15 cellular contexts compared by ENCODE assay signal in genomic region chr15:74443100-74443909, GRCh38. TPM values are rescaled to one million over a fixed set of nuclear protein-coding genes. Genes with fewer than 3 reads are reported as not detected.
DNase-seq lines count a peak whose midpoint lies in the region; ATAC-seq, FAIRE-seq and TF ChIP-seq lines count a peak whose summit lies in the region.
"Had no signal": no experiment of that assay in that cellular context is flagged by ENCODE, and none has a peak within 500 bp of the region (broad histone marks: within the 10 kb centered on the region; RNA-seq: fewer than 3 reads in every experiment).

No MANE protein-coding gene starts in this region.

- no peaks in the 10 kb centered on the region for H3K36me3 ChIP-seq in GM23248 (ENCODE audit: low read depth)
- no peaks in the 10 kb centered on the region for H3K36me3 ChIP-seq in hepatocyte (replicated peaks; ENCODE audit: insufficient read depth, low read depth)
- peaks cover 14 to 36% (median 25%) of the 10 kb centered on the region in 4 donors for H3K36me3 ChIP-seq in sigmoid colon
- H3K36me3 ChIP-seq in A673 (ENCODE audit: insufficient read depth, low read length, poor library complexity, severe bottlenecking), result peaks cover 4% of the 10 kb centered on the region
- peaks cover 0 to 28% (median 8%) of the 10 kb centered on the region in 3 donors for H3K36me3 ChIP-seq in pancreas

- ATAC-seq in pancreas, result no peak
- ATAC-seq: gastrocnemius medialis had no signal

- TF ChIP-seq CTCF in hepatocyte (IDR thresholded peaks at IDR 0.05; ENCODE audit: poor library complexity) (no peak), sigmoid colon (IDR thresholded peaks at IDR 0.05) (no peak), A673 (conservative IDR thresholded peaks at IDR 0.05; ENCODE audit: low read depth, low read length) (no peak), pancreas (IDR thresholded peaks at IDR 0.05) (no peak)

- H3K9ac ChIP-seq in GM23248, result peak overlapping the region; percentile 6; the same call in 1 of the 2 replicates

- peaks cover 43% of the 10 kb centered on the region for H3K36me3 Mint-ChIP-seq in activated T-cell treated with anti-CD3 and anti-CD28 coated beads, Interleukin-2, amount 50 U/mL, for 24 hours (ENCODE audit: low read depth)

- no peak for FAIRE-seq in pancreas (lab: Jason Lieb, UNC)
- FAIRE-seq: G401.6 had no signal

- H3K9me2 ChIP-seq in GM23248 (ENCODE audit: insufficient read depth), result no peaks in the 10 kb centered on the region
- no peaks in the 10 kb centered on the region for H3K9me2 ChIP-seq in hepatocyte (replicated peaks; ENCODE audit: insufficient read depth)

- H3K27me3 Mint-ChIP-seq in activated T-cell treated with anti-CD3 and anti-CD28 coated beads, Interleukin-2, amount 50 U/mL, for 24 hours, result no peaks in the 10 kb centered on the region

- H3K4me3 ChIP-seq in GM23248 (no peak overlapping the region), hepatocyte (no peak overlapping the region), sigmoid colon (no peak overlapping the region), A673 (ENCODE audit: low read depth, low read length, poor library complexity, severe bottlenecking) (no peak overlapping the region), pancreas (no peak overlapping the region)
- H3K4me3 ChIP-seq: gastrocnemius medialis had no signal

- POLR2A ChIA-PET in A673 (lab: Charles Lee; ENCODE audit: low non-redundant PET), result no interaction called here

- DNase-seq in GM23248 (peak; percentile 74), amniotic epithelial cell (ENCODE audit: low read depth) (peak; percentile 57), hepatocyte (ENCODE audit: low spot score) (no peak), sigmoid colon (peak; percentile 29), nucleus accumbens (lab: John Stamatoyannopoulos, UW) (no peak), A673 (ENCODE audit: low spot score) (no peak), pancreas (no peak)
- no peak for DNase-seq in activated T-cell treated with anti-CD3 and anti-CD28 coated beads, Interleukin-2, amount 50 U/mL, for 24 hours
- DNase-seq: effector CD4-positive, alpha-beta T cell; gastrocnemius medialis; immature natural killer cell; NCI-H1092; stimulated activated CD4-positive, alpha-beta T cell treated with anti-CD3 and anti-CD28 coated beads, Interleukin-2, amount 100 ng/mL, for 48 hours had no signal

- peaks cover 6% of the 10 kb centered on the region for H3K4me1 Mint-ChIP-seq in activated T-cell treated with anti-CD3 and anti-CD28 coated beads, Interleukin-2, amount 50 U/mL, for 24 hours (ENCODE audit: low read depth)
- H3K4me1 Mint-ChIP-seq: CD14-positive monocyte had no signal

- 72 to 73% methylated on average over 14 of the region's 14 CpGs for WGBS in GM23248 (ENCODE audit: low coverage in 1 of 2, low lambda C conversion rate in 2 of 2, missing lambda C conversion rate in 2 of 2), 2 experiments
- WGBS in hepatocyte (ENCODE audit: low lambda C conversion rate, missing lambda C conversion rate), result 57% methylated on average over 14 of the region's 14 CpGs
- WGBS in sigmoid colon, 2 donors, result 84 to 85% methylated on average over 14 of the region's 14 CpGs
- WGBS in pancreas, 2 donors, result 69 to 70% methylated on average over 14 of the region's 14 CpGs

- H4K20me1 ChIP-seq in GM23248 (ENCODE audit: insufficient read depth) (no peaks in the 10 kb centered on the region), hepatocyte (ENCODE audit: insufficient read depth, poor library complexity, severe bottlenecking) (no peaks in the 10 kb centered on the region)

- no peak overlapping the region for H3K27ac Mint-ChIP-seq in activated T-cell treated with anti-CD3 and anti-CD28 coated beads, Interleukin-2, amount 50 U/mL, for 24 hours

- H3K79me2 ChIP-seq in GM23248 (ENCODE audit: insufficient read depth) (no peaks in the 10 kb centered on the region), hepatocyte (no peaks in the 10 kb centered on the region)

- H3K27ac ChIP-seq in GM23248 (peak overlapping the region; percentile 14; the same call in 1 of the 2 replicates), hepatocyte (peak overlapping the region; percentile 55), sigmoid colon (no peak overlapping the region), A673 (ENCODE audit: low read depth, low read length, poor library complexity, severe bottlenecking) (no peak overlapping the region), pancreas (no peak overlapping the region)
- H3K27ac ChIP-seq: gastrocnemius medialis had no signal

- in situ Hi-C loops in GM23248 (cut with MboI), result no loop called here

- H2AFZ ChIP-seq in GM23248 (no peak overlapping the region), hepatocyte (no peak overlapping the region)

- H3K4me2 ChIP-seq in GM23248 (ENCODE audit: unreplicated experiment), result peak overlapping the region; percentile 30
- no peak overlapping the region for H3K4me2 ChIP-seq in hepatocyte

- no peaks in the 10 kb centered on the region for H3F3A ChIP-seq in GM23248 (ENCODE audit: insufficient read depth)

- no peak for TF ChIP-seq EP300 in sigmoid colon (IDR thresholded peaks at IDR 0.05)

- peaks cover 14% of the 10 kb centered on the region for H3K4me1 ChIP-seq in GM23248 (ENCODE audit: insufficient read depth)
- peaks cover 23% of the 10 kb centered on the region for H3K4me1 ChIP-seq in hepatocyte (ENCODE audit: insufficient read depth)
- H3K4me1 ChIP-seq in sigmoid colon, result no peaks in the 10 kb centered on the region
- no peaks in the 10 kb centered on the region for H3K4me1 ChIP-seq in A673 (ENCODE audit: insufficient read depth, low read length, poor library complexity, severe bottlenecking)
- H3K4me1 ChIP-seq in pancreas, result no peaks in the 10 kb centered on the region

- H3K27me3 ChIP-seq in GM23248 (replicated peaks; ENCODE audit: insufficient read depth), result no peaks in the 10 kb centered on the region
- H3K27me3 ChIP-seq in hepatocyte, result no peaks in the 10 kb centered on the region
- peaks cover 0 to 3% (median 0%) of the 10 kb centered on the region in 3 donors for H3K27me3 ChIP-seq in sigmoid colon
- no peaks in the 10 kb centered on the region for H3K27me3 ChIP-seq in A673 (replicated peaks; ENCODE audit: insufficient read depth, low read depth, low read length, poor library complexity)
- no peaks in the 10 kb centered on the region for H3K27me3 ChIP-seq in pancreas
- H3K27me3 ChIP-seq: gastrocnemius medialis had no signal

- no peak overlapping the region for H3K4me3 Mint-ChIP-seq in activated T-cell treated with anti-CD3 and anti-CD28 coated beads, Interleukin-2, amount 50 U/mL, for 24 hours
- H3K4me3 Mint-ChIP-seq: CD14-positive monocyte, immature natural killer cell had no signal

- H3K9me3 ChIP-seq in GM23248 (ENCODE audit: low read depth) (no peaks in the 10 kb centered on the region), hepatocyte (ENCODE audit: low read depth) (no peaks in the 10 kb centered on the region), sigmoid colon (no peaks in the 10 kb centered on the region), A673 (ENCODE audit: low read depth, low read length, poor library complexity, severe bottlenecking) (no peaks in the 10 kb centered on the region), pancreas (no peaks in the 10 kb centered on the region)
- H3K9me3 ChIP-seq: gastrocnemius medialis had no signal

- CTCF ChIA-PET in A673 (lab: Charles Lee), result no interaction called here

- no peak for TF ChIP-seq POLR2A in sigmoid colon (IDR thresholded peaks at IDR 0.05)

- intact Hi-C loops in sigmoid colon (cut with DNase I) (no loop called here), A673 (cut with micrococcal nuclease; ENCODE audit: unreplicated experiment) (no loop called here), pancreas (cut with DNase I) (no loop called here)

- BruUV-seq in A673 (replicated peaks; lab: Mats Ljungman, UMichigan), result no TSS peak

- H3K9me3 Mint-ChIP-seq in activated T-cell treated with anti-CD3 and anti-CD28 coated beads, Interleukin-2, amount 50 U/mL, for 24 hours, result no peaks in the 10 kb centered on the region
- H3K9me3 Mint-ChIP-seq: CD14-positive monocyte, immature natural killer cell had no signal

RNA-seq across cellular contexts. Expression of gene SEMA7A, which starts 9.5 kb away (rescaled TPM):
- 132 and 151 TPM in 2 replicates for total RNA-seq in GM23248 (2014; rRNA removed; shearing (Covaris generic))
- polyA plus RNA-seq in GM23248 (2016; fragmentation: Nextera tagmentation; extraction: Ambion mirVana) (41.2 and 42.3 TPM in 2 replicates), hepatocyte (2.4 and 4.6 TPM in 2 replicates), sigmoid colon (1 to 10 TPM in 2 of 3 donors, not detected in 1; 1.4 to 9.8 TPM), pancreas (1 to 10 TPM in 1 of 2 donors, under 1 TPM in 1; 0.53 to 1.1 TPM)
- total RNA-seq in hepatocyte (9.5 and 12.0 TPM in 2 replicates), sigmoid colon (1 to 10 TPM in 2 of 4 donors, under 1 TPM in 2; 0.28 to 3.5 (median 0.86) TPM), A673 (2021) (0.45 and 1.4 TPM in 2 replicates), pancreas (1 to 10 TPM in 2 of 6 donors, under 1 TPM in 4; 0.37 to 5.6 (median 0.75) TPM)

RNA-seq across cellular contexts. Expression of gene UBL7, which starts 17.7 kb away (rescaled TPM):
- total RNA-seq in GM23248 (2014; rRNA removed; shearing (Covaris generic)), result 70.4 and 74.2 TPM in 2 replicates
- polyA plus RNA-seq in GM23248 (2016; fragmentation: Nextera tagmentation; extraction: Ambion mirVana) (78.6 and 79.1 TPM in 2 replicates), hepatocyte (50.9 and 60.2 TPM in 2 replicates), sigmoid colon (10 to 100 TPM; 32.4 to 34.4 (median 34.0) TPM), pancreas (10 to 100 TPM; 16.0 to 18.1 TPM)
- total RNA-seq in hepatocyte (39.2 and 54.6 TPM in 2 replicates), sigmoid colon (10 to 100 TPM; 48.5 to 85.5 (median 57.7) TPM), A673 (2021) (72.5 and 74.7 TPM in 2 replicates), pancreas (10 to 100 TPM; 16.9 to 30.2 (median 20.4) TPM)

Comparison
In these comparisons a context has a peak if more than half of its experiments do, and no peak if none do; other contexts are left out.
1. DNase-seq: peak in GM23248 (single experiment), amniotic epithelial cell (single experiment) and sigmoid colon (single experiment); none in hepatocyte (single experiment), nucleus accumbens (0 of 56), A673 (single experiment), activated T-cell treated with anti-CD3 and anti-CD28 coated beads, Interleukin-2, amount 50 U/mL, for 24 hours (single experiment) and pancreas (0 of 6).
2. H3K27ac ChIP-seq: peak in GM23248 (single experiment) and hepatocyte (single experiment); none in sigmoid colon (0 of 4), A673 (single experiment) and pancreas (0 of 4).
3. RNA of gene SEMA7A, which starts 9.5 kb away (total RNA-seq): 132 to 151 TPM in GM23248; 9.5 to 12.0 TPM in hepatocyte, 0.28 to 3.5 TPM in sigmoid colon, 0.37 to 5.6 TPM in pancreas and 0.45 to 1.4 TPM in A673; every median in the first group is over 10 times any median in the second.